Comparison of ENCODE assay signal across 9 cellular contexts in genomic region chr14:105087963-105088811, GRCh38. TPM values are rescaled to one million over a fixed set of nuclear protein-coding genes. Genes with fewer than 3 reads are reported as not detected.
DNase-seq lines count a peak whose midpoint lies in the region; ATAC-seq and TF ChIP-seq lines count a peak whose summit lies in the region.
"Had no signal": no experiment of that assay in that cellular context is flagged by ENCODE, and none has a peak within 500 bp of the region (broad histone marks: within the 10 kb centered on the region; RNA-seq: fewer than 3 reads in every experiment).

No MANE protein-coding gene starts in this region.

- H3K27ac ChIP-seq in psoas muscle: no peak overlapping the region
- H3K27ac ChIP-seq: C4-2B had no signal

- intact Hi-C loops in psoas muscle (cut with DNase I): loop anchor here (5.0 kb wide), 2 partner anchors 179 to 269 kb away; no protein-coding TSS in a partner anchor

- 19 to 36% (median 22%) methylated on average over 28 to 44 of the region's 44 CpGs for WGBS in psoas muscle, 3 donors

- POLR2A ChIA-PET in T-cell (lab: Charles Lee) (no interaction called here), GM10248 (lab: Yijun Ruan, JAX) (interaction anchor here (1.0 to 1.9 kb wide), 2 partner anchors 14 to 23 kb away, joined by 4 to 5 read pairs; partner anchors contain the start of gene GPR132)

- peak overlapping the region; percentile 29 for H3K4me3 ChIP-seq in fibroblast of villous mesenchyme (ENCODE audit: low read depth, low read length)
- H3K4me3 ChIP-seq in psoas muscle: peak overlapping the region; percentile 57

- no peaks in the 10 kb centered on the region for H3K9me3 Mint-ChIP-seq in T-cell

- CTCF ChIA-PET in T-cell (lab: Charles Lee): interaction anchor here in 1 of 2 donors (2.1 kb wide), 1 partner anchor 29 kb away, joined by 10 read pairs; no protein-coding TSS in a partner anchor
- CTCF ChIA-PET in GM10248 (lab: Yijun Ruan, JAX): interaction anchor here (1.2 to 8.8 kb wide), 10 partner anchors 9 to 263 kb away, joined by 3 to 140 read pairs (median 11); partner anchors contain the start of gene GPR132

- ATAC-seq in T-cell (replicated peaks in 1 of 4) (no peak), psoas muscle (peak in 1 of 4 donors; percentile 6), GM19467 (IDR thresholded peaks at IDR 0.05; ENCODE audit: unreplicated experiment) (no peak)

- DNase-seq in NCI-H2107 treated with DMSO at 0.1 percent for 48 hours (lab: John Stamatoyannopoulos, UW; ENCODE audit: unreplicated experiment): peak; percentile 16
- DNase-seq in NCI-H2107 (lab: John Stamatoyannopoulos, UW): no peak
- no peak for DNase-seq in T-cell
- peak; percentile 87 for DNase-seq in fibroblast of villous mesenchyme (ENCODE audit: low read depth)
- peak in 1 of 2 donors; percentile 70 for DNase-seq in psoas muscle
- no peak for DNase-seq in cerebellar cortex (ENCODE audit: low spot score)
- no peak for DNase-seq in GM10248 (ENCODE audit: extremely low spot score)

- no peaks in the 10 kb centered on the region for H3K36me3 Mint-ChIP-seq in T-cell

- peak overlapping the region in 1 of 2 donors; percentile 61 for H3K27ac Mint-ChIP-seq in T-cell

- H3K9me3 ChIP-seq in psoas muscle: no peaks in the 10 kb centered on the region

- peak overlapping the region; percentile 66 to 77 (median 71) for H3K4me3 Mint-ChIP-seq in T-cell

- H3K4me1 Mint-ChIP-seq in T-cell: peaks cover 16 to 23% (median 21%) of the 10 kb centered on the region in 3 donors

- TF ChIP-seq CTCF in fibroblast of villous mesenchyme (IDR thresholded peaks at IDR 0.05; ENCODE audit: insufficient read depth, low read depth, low read length): no peak
- no peak for TF ChIP-seq CTCF in psoas muscle (IDR thresholded peaks at IDR 0.05)
- no peak for TF ChIP-seq CTCF in GM10248 (IDR thresholded peaks at IDR 0.05; ENCODE audit: control extremely low read depth, extremely low read depth, low read depth, missing control alignments)

- peaks cover 3 to 5% of the 10 kb centered on the region in 2 donors for H3K27me3 Mint-ChIP-seq in T-cell

- peaks cover 2% of the 10 kb centered on the region for H3K4me1 ChIP-seq in psoas muscle

- peaks cover 0 to 41% (median 9%) of the 10 kb centered on the region in 3 donors for H3K27me3 ChIP-seq in psoas muscle (ENCODE audit: insufficient read depth in 3 of 3, low read length in 2 of 3)

- H3K36me3 ChIP-seq in psoas muscle (ENCODE audit: insufficient read depth in 1 of 2, low read depth in 1 of 2): no peaks in the 10 kb centered on the region

RNA-seq across cellular contexts. Expression of gene GPR132, which starts 23.0 kb away (rescaled TPM):
- total RNA-seq in T-cell (10 to 100 TPM; 47.0 to 58.0 (median 49.7) TPM), fibroblast of villous mesenchyme (under 0.01 TPM in 1 of 2 replicates, not detected in the other), psoas muscle (under 1 TPM; 0.34 to 0.60 (median 0.41) TPM)
- under 1 TPM; 0.08 to 0.14 (median 0.13) TPM for polyA plus RNA-seq in psoas muscle

Comparison
In these comparisons a context has a peak if more than half of its experiments do, and no peak if none do; other contexts are left out.
1. DNase-seq: peak in NCI-H2107 treated with DMSO at 0.1 percent for 48 hours (single experiment) and fibroblast of villous mesenchyme (single experiment); none in NCI-H2107 (single experiment), T-cell (0 of 34), cerebellar cortex (single experiment) and GM10248 (single experiment).
2. RNA of gene GPR132, which starts 23.0 kb away (total RNA-seq): 47.0 to 58.0 TPM in T-cell; 0.34 to 0.60 TPM in psoas muscle and under 0.01 TPM in fibroblast of villous mesenchyme; every median in the first group is over 10 times any median in the second.